In the genomic region with DNA sequence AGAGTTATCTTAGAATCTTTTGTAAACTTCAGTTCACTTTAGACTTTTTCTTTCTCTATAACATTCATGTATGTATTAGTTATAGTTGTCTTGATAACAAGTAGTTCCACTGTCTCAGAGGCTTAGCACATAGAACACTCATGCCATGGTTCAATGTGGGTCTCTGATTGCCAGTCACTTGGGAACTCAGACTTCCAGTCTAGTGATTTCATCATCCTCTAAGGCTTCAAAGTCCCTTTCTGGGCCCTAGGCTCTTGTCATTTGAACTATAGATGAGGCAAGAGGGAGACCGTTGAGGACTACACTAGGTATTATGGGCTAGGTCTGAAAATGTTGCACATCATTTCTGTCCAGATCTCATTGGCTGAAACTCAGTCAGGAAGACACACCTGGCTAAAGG, we compare ENCODE assay signal across 1 cellular context.
TF ChIP-seq lines count a peak whose summit lies in the region.

No MANE protein-coding gene starts in this region.

TF ChIP-seq in K562, 482 proteins besides CTCF, POLR2A, EP300 and RAD21:
- TF ChIP-seq MITF (IDR thresholded peaks at IDR 0.05) (no peak), L3MBTL2 (IDR thresholded peaks at IDR 0.05) (no peak), DPF2 (IDR thresholded peaks at IDR 0.05) (no peak), SMARCB1 (IDR thresholded peaks at IDR 0.05; ENCODE audit: insufficient read length, low read depth) (no peak), CEBPB (tag; IDR thresholded peaks at IDR 0.05) (peak; percentile 48; the same call in 1 of the 2 replicates), NCOA6 (IDR thresholded peaks at IDR 0.05) (no peak), ZNF79 (CRISPR knock-in tag; IDR thresholded peaks at IDR 0.05; ENCODE audit: low read depth) (no peak), SOX6 (IDR thresholded peaks at IDR 0.05) (no peak), ZNF274 (IDR thresholded peaks at IDR 0.05; ENCODE audit: borderline replicate concordance, low read depth, low read length) (no peak), FOXA3 (CRISPR knock-in tag; conservative IDR thresholded peaks at IDR 0.05 in 1 of 2, IDR thresholded peaks at IDR 0.05 in 1 of 2) (no peak), MCM5 (IDR thresholded peaks at IDR 0.05; ENCODE audit: low read depth) (no peak), ATF3 (IDR thresholded peaks at IDR 0.05) (peak; percentile 76), ATF3 (CRISPR knock-in tag; conservative IDR thresholded peaks at IDR 0.05) (no peak), NFRKB (IDR thresholded peaks at IDR 0.05; ENCODE audit: low read depth) (no peak), CEBPG (CRISPR knock-in tag; IDR thresholded peaks at IDR 0.05) (0 out of 2 replicates have a peak, but pooled peaks have one; percentile 43), CEBPG (tag; conservative IDR thresholded peaks at IDR 0.05 in 1 of 2, IDR thresholded peaks at IDR 0.05 in 1 of 2) (peak; percentile 51 to 82), MNT (conservative IDR thresholded peaks at IDR 0.05) (no peak)
TF ChIP-seq in K562: peak in this region for 3.
